In the genomic region with DNA sequence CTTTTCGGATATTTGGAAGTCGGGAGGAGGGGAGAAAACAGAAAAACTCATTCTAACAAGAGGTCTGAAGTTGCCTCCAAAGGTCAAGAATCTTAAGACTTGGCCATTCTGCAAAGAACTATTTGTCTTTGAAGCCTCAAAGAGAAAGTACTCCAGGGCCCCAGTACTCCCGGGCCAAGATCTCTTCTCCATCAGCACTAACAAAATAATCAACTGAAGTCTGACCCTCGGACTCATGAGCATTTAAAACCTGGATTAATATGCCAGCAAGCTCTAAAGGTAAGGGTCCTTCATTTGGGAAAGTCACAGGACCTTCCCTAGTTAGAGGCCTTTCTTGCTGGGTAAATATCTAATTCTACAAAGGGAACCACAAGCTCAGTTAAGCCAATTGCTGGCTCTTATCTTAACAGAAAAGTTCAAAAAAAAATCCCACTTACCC, we compare ENCODE assay signal across 8 cellular contexts. TPM values are rescaled to one million over a fixed set of nuclear protein-coding genes. Genes with fewer than 3 reads are reported as not detected.
DNase-seq lines count a peak whose midpoint lies in the region; ATAC-seq and TF ChIP-seq lines count a peak whose summit lies in the region.
"Had no signal": no experiment of that assay in that cellular context is flagged by ENCODE, and none has a peak within 500 bp of the region (broad histone marks: within the 10 kb centered on the region; RNA-seq: fewer than 3 reads in every experiment).

No MANE protein-coding gene starts in this region.

- ATAC-seq in lower lobe of right lung: peak; percentile 3 to 51

- DNase-seq in caudate nucleus (lab: John Stamatoyannopoulos, UW): no peak
- no peak for DNase-seq in lower lobe of right lung
- DNase-seq in COLO829 (ENCODE audit: low spot score): no peak
- DNase-seq in iPS-NIHi7 (ENCODE audit: extremely low spot score): no peak
- no peak for DNase-seq in cerebellar nuclear complex (lab: John Stamatoyannopoulos, UW)

- H3K4me3 ChIP-seq in HEK293 (ENCODE audit: low read depth, low read length): no peak overlapping the region
- no peak overlapping the region for H3K4me3 ChIP-seq in lower lobe of right lung
- H3K4me3 ChIP-seq in thymus (ENCODE audit: low read length): peak overlapping the region; percentile 77
- H3K4me3 ChIP-seq: left ventricle myocardium inferior had no signal

- peaks cover 23% of the 10 kb centered on the region for H3K4me1 ChIP-seq in HEK293 (ENCODE audit: control insufficient read depth, insufficient read depth, low read length)
- peaks cover 9% of the 10 kb centered on the region for H3K4me1 ChIP-seq in lower lobe of right lung
- peaks cover 18% of the 10 kb centered on the region for H3K4me1 ChIP-seq in thymus (ENCODE audit: control insufficient read depth, insufficient read depth, low read length)

- H3K9me3 ChIP-seq in HEK293 (ENCODE audit: control insufficient read depth, insufficient read depth, low read depth, low read length) (no peaks in the 10 kb centered on the region), lower lobe of right lung (no peaks in the 10 kb centered on the region), thymus (ENCODE audit: control insufficient read depth) (no peaks in the 10 kb centered on the region)
- H3K9me3 ChIP-seq: left ventricle myocardium inferior had no signal

- H3K27ac ChIP-seq in HEK293 (ENCODE audit: extremely low read depth, low read depth, low read length) (no peak overlapping the region), caudate nucleus (ENCODE audit: low read depth, low read length) (peak overlapping the region; percentile 52), lower lobe of right lung (no peak overlapping the region), thymus (ENCODE audit: low read depth) (no peak overlapping the region)
- H3K27ac ChIP-seq: left ventricle myocardium inferior had no signal

- TF ChIP-seq CTCF in HEK293 (tag by site-specific recombination; IDR thresholded peaks at IDR 0.05) (no peak), lower lobe of right lung (IDR thresholded peaks at IDR 0.05) (no peak)

- intact Hi-C loops in lower lobe of right lung (cut with DNase I): loop anchor here (10.0 kb wide), 1 partner anchor 262 kb away; no protein-coding TSS in a partner anchor

- CTCF ChIA-PET in HEK293 (lab: Yijun Ruan, JAX): interaction anchor here (0.6 to 5.2 kb wide), 12 partner anchors 14 to 609 kb away, joined by 3 to 46 read pairs (median 4); no protein-coding TSS in a partner anchor

- peaks cover 3% of the 10 kb centered on the region for H3K27me3 ChIP-seq in lower lobe of right lung (ENCODE audit: low read depth)
- no peaks in the 10 kb centered on the region for H3K27me3 ChIP-seq in thymus (ENCODE audit: control insufficient read depth, insufficient read depth)

- POLR2A ChIA-PET in HEK293 (lab: Yijun Ruan, JAX): interaction anchor here (0.6 kb wide), 1 partner anchor 143 kb away, joined by 3 read pairs; no protein-coding TSS in a partner anchor

- H3K36me3 ChIP-seq in HEK293 (ENCODE audit: control insufficient read depth in 2 of 2, insufficient read depth in 1 of 2, low read length in 2 of 2) (peaks cover 0 to 22% of the 10 kb centered on the region in 2 experiments; a peak in 1 of 3 replicates), lower lobe of right lung (peaks cover 8% of the 10 kb centered on the region), thymus (ENCODE audit: control insufficient read depth, insufficient read depth) (peaks cover 18% of the 10 kb centered on the region)
- H3K36me3 ChIP-seq: left ventricle myocardium inferior had no signal

- WGBS in thymus: 32% methylated on average over 4 of the region's 4 CpGs

TF ChIP-seq in HEK293, 187 proteins besides CTCF, POLR2A, EP300 and RAD21:
- TF ChIP-seq ZNF335 (tag by site-specific recombination; conservative IDR thresholded peaks at IDR 0.05): peak; percentile 60
- TF ChIP-seq, protein P1, sequence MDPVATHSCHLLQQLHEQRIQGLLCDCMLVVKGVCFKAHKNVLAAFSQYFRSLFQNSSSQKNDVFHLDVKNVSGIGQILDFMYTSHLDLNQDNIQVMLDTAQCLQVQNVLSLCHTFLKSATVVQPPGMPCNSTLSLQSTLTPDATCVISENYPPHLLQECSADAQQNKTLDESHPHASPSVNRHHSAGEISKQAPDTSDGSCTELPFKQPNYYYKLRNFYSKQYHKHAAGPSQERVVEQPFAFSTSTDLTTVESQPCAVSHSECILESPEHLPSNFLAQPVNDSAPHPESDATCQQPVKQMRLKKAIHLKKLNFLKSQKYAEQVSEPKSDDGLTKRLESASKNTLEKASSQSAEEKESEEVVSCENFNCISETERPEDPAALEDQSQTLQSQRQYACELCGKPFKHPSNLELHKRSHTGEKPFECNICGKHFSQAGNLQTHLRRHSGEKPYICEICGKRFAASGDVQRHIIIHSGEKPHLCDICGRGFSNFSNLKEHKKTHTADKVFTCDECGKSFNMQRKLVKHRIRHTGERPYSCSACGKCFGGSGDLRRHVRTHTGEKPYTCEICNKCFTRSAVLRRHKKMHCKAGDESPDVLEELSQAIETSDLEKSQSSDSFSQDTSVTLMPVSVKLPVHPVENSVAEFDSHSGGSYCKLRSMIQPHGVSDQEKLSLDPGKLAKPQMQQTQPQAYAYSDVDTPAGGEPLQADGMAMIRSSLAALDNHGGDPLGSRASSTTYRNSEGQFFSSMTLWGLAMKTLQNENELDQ (tag by site-specific recombination; IDR thresholded peaks at IDR 0.05; ENCODE audit: low read depth): no peak

RNA-seq across cellular contexts. Expression of gene AXIN2, which starts 4.5 kb away (rescaled TPM):
- total RNA-seq in lower lobe of right lung: 53.4 TPM
- 9.8 TPM for polyA plus RNA-seq in thymus
